In the genomic region with DNA sequence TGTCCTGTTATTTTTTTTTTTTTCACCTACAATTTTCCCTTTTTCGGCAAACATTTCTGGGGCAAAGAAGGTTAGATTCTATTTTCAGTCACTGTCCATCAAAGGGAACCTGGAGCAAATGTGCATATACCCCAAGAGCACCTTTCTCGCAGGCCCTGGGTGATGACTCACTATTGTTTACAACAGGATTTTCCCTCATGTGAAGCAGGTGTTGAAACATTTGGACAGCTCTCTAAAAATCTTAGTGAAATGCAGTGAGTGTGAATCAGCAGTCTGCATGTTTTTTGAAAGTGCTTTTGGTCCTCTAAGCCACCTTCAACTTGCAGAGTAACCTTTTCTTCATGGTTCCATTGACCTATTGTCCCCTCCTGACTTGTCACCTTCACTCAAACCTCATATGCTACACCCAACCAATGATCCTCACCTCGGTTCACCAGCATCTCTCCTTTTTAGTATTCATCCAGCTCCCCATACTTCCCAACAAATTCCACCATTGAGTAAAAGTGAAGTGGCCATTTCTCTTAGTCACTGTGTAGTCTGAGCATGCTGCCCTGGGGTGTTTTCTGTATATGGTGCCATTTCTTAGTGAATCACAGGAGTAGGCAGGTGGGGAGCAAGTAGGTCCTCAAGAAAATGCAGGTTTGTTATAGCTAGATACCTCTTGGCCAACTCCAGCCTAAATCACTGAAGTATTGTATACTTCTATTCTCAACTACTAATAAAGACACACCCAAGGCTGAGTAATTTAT, we compare ENCODE assay signal across 1 cellular context.
A peak's percentile ranks its signal among the peaks of the same experiment; 100 is the strongest.
TF ChIP-seq lines count a peak whose summit lies in the region.

No MANE protein-coding gene starts in this region.

TF ChIP-seq in HepG2, 621 proteins besides CTCF, POLR2A, EP300 and RAD21 (continued from another document and continues in another):
- no peak for TF ChIP-seq LCORL (IDR thresholded peaks at IDR 0.05)
- peak; percentile 51; the same call in 1 of the 2 replicates for TF ChIP-seq LCORL (CRISPR knock-in tag; IDR thresholded peaks at IDR 0.05)
- TF ChIP-seq AHDC1 (CRISPR knock-in tag; IDR thresholded peaks at IDR 0.05; ENCODE audit: borderline replicate concordance), result peak; percentile 77; the same call in 1 of the 2 replicates
- no peak for TF ChIP-seq HNF4G (IDR thresholded peaks at IDR 0.05; ENCODE audit: borderline replicate concordance, low read depth, low read length)
- no peak for TF ChIP-seq HNF4G (CRISPR knock-in tag; IDR thresholded peaks at IDR 0.05; ENCODE audit: borderline replicate concordance, low read depth)
- no peak for TF ChIP-seq MAFF (IDR thresholded peaks at IDR 0.05; ENCODE audit: low read depth, low read length)
- no peak for TF ChIP-seq ARID3A (IDR thresholded peaks at IDR 0.05; ENCODE audit: low read depth, low read length)
- no peak for TF ChIP-seq ZNF251 (CRISPR knock-in tag; IDR thresholded peaks at IDR 0.05)
- no peak for TF ChIP-seq ZNF101 (CRISPR knock-in tag; IDR thresholded peaks at IDR 0.05; ENCODE audit: borderline replicate concordance, low read depth)
- no peak for TF ChIP-seq ZSCAN20 (CRISPR knock-in tag; IDR thresholded peaks at IDR 0.05; ENCODE audit: borderline replicate concordance)
- TF ChIP-seq ZMYM3 (CRISPR knock-in tag; IDR thresholded peaks at IDR 0.05), result no peak
- no peak for TF ChIP-seq POGZ (CRISPR knock-in tag; IDR thresholded peaks at IDR 0.05)
- TF ChIP-seq, protein P1, sequence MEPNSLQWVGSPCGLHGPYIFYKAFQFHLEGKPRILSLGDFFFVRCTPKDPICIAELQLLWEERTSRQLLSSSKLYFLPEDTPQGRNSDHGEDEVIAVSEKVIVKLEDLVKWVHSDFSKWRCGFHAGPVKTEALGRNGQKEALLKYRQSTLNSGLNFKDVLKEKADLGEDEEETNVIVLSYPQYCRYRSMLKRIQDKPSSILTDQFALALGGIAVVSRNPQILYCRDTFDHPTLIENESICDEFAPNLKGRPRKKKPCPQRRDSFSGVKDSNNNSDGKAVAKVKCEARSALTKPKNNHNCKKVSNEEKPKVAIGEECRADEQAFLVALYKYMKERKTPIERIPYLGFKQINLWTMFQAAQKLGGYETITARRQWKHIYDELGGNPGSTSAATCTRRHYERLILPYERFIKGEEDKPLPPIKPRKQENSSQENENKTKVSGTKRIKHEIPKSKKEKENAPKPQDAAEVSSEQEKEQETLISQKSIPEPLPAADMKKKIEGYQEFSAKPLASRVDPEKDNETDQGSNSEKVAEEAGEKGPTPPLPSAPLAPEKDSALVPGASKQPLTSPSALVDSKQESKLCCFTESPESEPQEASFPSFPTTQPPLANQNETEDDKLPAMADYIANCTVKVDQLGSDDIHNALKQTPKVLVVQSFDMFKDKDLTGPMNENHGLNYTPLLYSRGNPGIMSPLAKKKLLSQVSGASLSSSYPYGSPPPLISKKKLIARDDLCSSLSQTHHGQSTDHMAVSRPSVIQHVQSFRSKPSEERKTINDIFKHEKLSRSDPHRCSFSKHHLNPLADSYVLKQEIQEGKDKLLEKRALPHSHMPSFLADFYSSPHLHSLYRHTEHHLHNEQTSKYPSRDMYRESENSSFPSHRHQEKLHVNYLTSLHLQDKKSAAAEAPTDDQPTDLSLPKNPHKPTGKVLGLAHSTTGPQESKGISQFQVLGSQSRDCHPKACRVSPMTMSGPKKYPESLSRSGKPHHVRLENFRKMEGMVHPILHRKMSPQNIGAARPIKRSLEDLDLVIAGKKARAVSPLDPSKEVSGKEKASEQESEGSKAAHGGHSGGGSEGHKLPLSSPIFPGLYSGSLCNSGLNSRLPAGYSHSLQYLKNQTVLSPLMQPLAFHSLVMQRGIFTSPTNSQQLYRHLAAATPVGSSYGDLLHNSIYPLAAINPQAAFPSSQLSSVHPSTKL (CRISPR knock-in tag; IDR thresholded peaks at IDR 0.05), result peak; percentile 81
- no peak for TF ChIP-seq CBX1 (IDR thresholded peaks at IDR 0.05; ENCODE audit: low read depth)
- no peak for TF ChIP-seq ZNF816 (CRISPR knock-in tag; IDR thresholded peaks at IDR 0.05; ENCODE audit: borderline replicate concordance)
- no peak for TF ChIP-seq ONECUT2 (CRISPR knock-in tag; IDR thresholded peaks at IDR 0.05)
- TF ChIP-seq ZNF720 (CRISPR knock-in tag; IDR thresholded peaks at IDR 0.05), result no peak
- no peak for TF ChIP-seq ZNF10 (CRISPR knock-in tag; IDR thresholded peaks at IDR 0.05; ENCODE audit: borderline replicate concordance, low read depth)
- TF ChIP-seq FOXK1 (CRISPR knock-in tag; IDR thresholded peaks at IDR 0.05; ENCODE audit: borderline replicate concordance, low read depth), result peak; percentile 34; the same call in 1 of the 2 replicates
- no peak for TF ChIP-seq KMT2A (CRISPR knock-in tag; IDR thresholded peaks at IDR 0.05)
- TF ChIP-seq SAFB2 (CRISPR knock-in tag; IDR thresholded peaks at IDR 0.05; ENCODE audit: borderline replicate concordance, low read depth), result no peak
- TF ChIP-seq, protein P2, sequence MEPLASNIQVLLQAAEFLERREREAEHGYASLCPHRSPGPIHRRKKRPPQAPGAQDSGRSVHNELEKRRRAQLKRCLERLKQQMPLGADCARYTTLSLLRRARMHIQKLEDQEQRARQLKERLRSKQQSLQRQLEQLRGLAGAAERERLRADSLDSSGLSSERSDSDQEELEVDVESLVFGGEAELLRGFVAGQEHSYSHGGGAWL (CRISPR knock-in tag; IDR thresholded peaks at IDR 0.05), result no peak
- TF ChIP-seq ZNF124 (CRISPR knock-in tag; IDR thresholded peaks at IDR 0.05), result no peak
- no peak for TF ChIP-seq ZNF331 (CRISPR knock-in tag; IDR thresholded peaks at IDR 0.05)
- TF ChIP-seq FOXA1 (IDR thresholded peaks at IDR 0.05), result no peak
- TF ChIP-seq FOXA1 (CRISPR knock-in tag; IDR thresholded peaks at IDR 0.05), result peak; percentile 44
- no peak for TF ChIP-seq ETV6 (CRISPR knock-in tag; conservative IDR thresholded peaks at IDR 0.05)
- no peak for TF ChIP-seq GLMP (CRISPR knock-in tag; IDR thresholded peaks at IDR 0.05; ENCODE audit: borderline replicate concordance)
- TF ChIP-seq MNT (IDR thresholded peaks at IDR 0.05), result peak; percentile 49
- no peak for TF ChIP-seq IKZF4 (CRISPR knock-in tag; IDR thresholded peaks at IDR 0.05; ENCODE audit: borderline replicate concordance, low read depth, not compliant biosample characterization)
- TF ChIP-seq, protein P3, sequence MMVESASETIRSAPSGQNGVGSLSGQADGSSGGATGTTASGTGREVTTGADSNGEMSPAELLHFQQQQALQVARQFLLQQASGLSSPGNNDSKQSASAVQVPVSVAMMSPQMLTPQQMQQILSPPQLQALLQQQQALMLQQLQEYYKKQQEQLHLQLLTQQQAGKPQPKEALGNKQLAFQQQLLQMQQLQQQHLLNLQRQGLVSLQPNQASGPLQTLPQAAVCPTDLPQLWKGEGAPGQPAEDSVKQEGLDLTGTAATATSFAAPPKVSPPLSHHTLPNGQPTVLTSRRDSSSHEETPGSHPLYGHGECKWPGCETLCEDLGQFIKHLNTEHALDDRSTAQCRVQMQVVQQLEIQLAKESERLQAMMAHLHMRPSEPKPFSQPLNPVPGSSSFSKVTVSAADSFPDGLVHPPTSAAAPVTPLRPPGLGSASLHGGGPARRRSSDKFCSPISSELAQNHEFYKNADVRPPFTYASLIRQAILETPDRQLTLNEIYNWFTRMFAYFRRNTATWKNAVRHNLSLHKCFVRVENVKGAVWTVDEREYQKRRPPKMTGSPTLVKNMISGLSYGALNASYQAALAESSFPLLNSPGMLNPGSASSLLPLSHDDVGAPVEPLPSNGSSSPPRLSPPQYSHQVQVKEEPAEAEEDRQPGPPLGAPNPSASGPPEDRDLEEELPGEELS (CRISPR knock-in tag; IDR thresholded peaks at IDR 0.05), result 0 out of 2 replicates have a peak, but pooled peaks have one; percentile 19
- TF ChIP-seq, protein P4, sequence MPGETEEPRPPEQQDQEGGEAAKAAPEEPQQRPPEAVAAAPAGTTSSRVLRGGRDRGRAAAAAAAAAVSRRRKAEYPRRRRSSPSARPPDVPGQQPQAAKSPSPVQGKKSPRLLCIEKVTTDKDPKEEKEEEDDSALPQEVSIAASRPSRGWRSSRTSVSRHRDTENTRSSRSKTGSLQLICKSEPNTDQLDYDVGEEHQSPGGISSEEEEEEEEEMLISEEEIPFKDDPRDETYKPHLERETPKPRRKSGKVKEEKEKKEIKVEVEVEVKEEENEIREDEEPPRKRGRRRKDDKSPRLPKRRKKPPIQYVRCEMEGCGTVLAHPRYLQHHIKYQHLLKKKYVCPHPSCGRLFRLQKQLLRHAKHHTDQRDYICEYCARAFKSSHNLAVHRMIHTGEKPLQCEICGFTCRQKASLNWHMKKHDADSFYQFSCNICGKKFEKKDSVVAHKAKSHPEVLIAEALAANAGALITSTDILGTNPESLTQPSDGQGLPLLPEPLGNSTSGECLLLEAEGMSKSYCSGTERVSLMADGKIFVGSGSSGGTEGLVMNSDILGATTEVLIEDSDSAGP (CRISPR knock-in tag; IDR thresholded peaks at IDR 0.05; ENCODE audit: borderline replicate concordance), result no peak
- no peak for TF ChIP-seq ISX (CRISPR knock-in tag; conservative IDR thresholded peaks at IDR 0.05)
- TF ChIP-seq MTA1 (CRISPR knock-in tag; IDR thresholded peaks at IDR 0.05; ENCODE audit: borderline replicate concordance), result no peak
- TF ChIP-seq ZNF678 (CRISPR knock-in tag; IDR thresholded peaks at IDR 0.05), result no peak
- no peak for TF ChIP-seq ZBTB20 (CRISPR knock-in tag; IDR thresholded peaks at IDR 0.05; ENCODE audit: borderline replicate concordance, low read depth)
- no peak for TF ChIP-seq DNMT3B (CRISPR knock-in tag; conservative IDR thresholded peaks at IDR 0.05)
- TF ChIP-seq NFE2L1 (CRISPR knock-in tag; IDR thresholded peaks at IDR 0.05; ENCODE audit: borderline replicate concordance), result no peak
- no peak for TF ChIP-seq ZNF225 (CRISPR knock-in tag; IDR thresholded peaks at IDR 0.05)
- TF ChIP-seq HDAC1 (CRISPR knock-in tag; IDR thresholded peaks at IDR 0.05), result no peak
